Comparison of ENCODE assay signal across 8 cellular contexts in the genomic region with DNA sequence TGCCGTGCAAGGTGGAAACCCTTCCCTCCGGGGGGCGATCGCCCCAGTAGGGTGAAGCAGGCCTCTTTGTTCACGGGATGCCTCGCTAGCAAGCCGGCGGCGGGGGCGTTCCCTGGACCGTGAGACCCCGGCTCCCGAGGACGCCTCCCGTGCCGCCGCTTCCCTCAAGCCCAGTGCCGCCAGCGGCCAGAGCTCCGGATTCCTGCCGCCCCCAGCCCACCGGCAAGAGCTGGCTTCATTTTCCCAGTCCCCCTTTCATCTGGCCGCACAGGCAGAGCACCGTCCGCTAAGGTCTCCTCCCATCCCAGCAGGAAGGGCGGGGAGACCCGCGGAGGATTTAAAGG. TPM values are rescaled to one million over a fixed set of nuclear protein-coding genes. Genes with fewer than 3 reads are reported as not detected.
A peak's percentile ranks its signal among the peaks of the same experiment; 100 is the strongest.
DNase-seq lines count a peak whose midpoint lies in the region; ATAC-seq and TF ChIP-seq lines count a peak whose summit lies in the region.

No MANE protein-coding gene starts in this region.

- peak overlapping the region; percentile 90 for H2AFZ ChIP-seq in neuronal stem cell (ENCODE audit: low read length)

- H3K9ac ChIP-seq in neuronal stem cell (ENCODE audit: low read depth, low read length, poor library complexity) = peak overlapping the region; percentile 86

- H3K23ac ChIP-seq in neuronal stem cell (ENCODE audit: low read depth, low read length, poor library complexity) = peak overlapping the region; percentile 17

- H3K4me1 Mint-ChIP-seq in activated CD8-positive, alpha-beta T cell treated with anti-CD3 and anti-CD28 coated beads for 36 hours (ENCODE audit: low read depth) = peaks cover 60% of the 10 kb centered on the region
- H3K4me1 Mint-ChIP-seq in endothelial cell (ENCODE audit: unreplicated experiment) = peaks cover 81% of the 10 kb centered on the region

- H3K9me3 Mint-ChIP-seq in activated CD8-positive, alpha-beta T cell treated with anti-CD3 and anti-CD28 coated beads for 36 hours = peaks cover 2% of the 10 kb centered on the region
- no peaks in the 10 kb centered on the region for H3K9me3 Mint-ChIP-seq in endothelial cell (ENCODE audit: unreplicated experiment)

- WGBS in neuronal stem cell (ENCODE audit: extremely low coverage in 2 of 2, insufficient read length in 2 of 2, insufficient replicate concordance in 1 of 2), 2 donors = no CpG with 5 or more reads among the region's 28 CpGs

- H3K27me3 Mint-ChIP-seq in activated CD8-positive, alpha-beta T cell treated with anti-CD3 and anti-CD28 coated beads for 36 hours = peaks cover 11% of the 10 kb centered on the region
- peaks cover 17% of the 10 kb centered on the region for H3K27me3 Mint-ChIP-seq in endothelial cell (ENCODE audit: unreplicated experiment)

- H3K14ac ChIP-seq in neuronal stem cell (ENCODE audit: low read length) = peak overlapping the region; percentile 60

- H4K91ac ChIP-seq in neuronal stem cell (ENCODE audit: low read depth, low read length, poor library complexity) = peak overlapping the region; percentile 87

- no peak for TF ChIP-seq CTCF in HL-60 (IDR thresholded peaks at IDR 0.05; ENCODE audit: insufficient read depth, low read length)
- peak; percentile 33 for TF ChIP-seq CTCF in activated CD8-positive, alpha-beta T cell treated with anti-CD3 and anti-CD28 coated beads for 36 hours (IDR thresholded peaks at IDR 0.05)
- no peak for TF ChIP-seq CTCF in endothelial cell (IDR thresholded peaks at IDR 0.05; ENCODE audit: unreplicated experiment)

- H2BK5ac ChIP-seq in neuronal stem cell (ENCODE audit: low read length) = peak overlapping the region; percentile 91

- H3K4me3 Mint-ChIP-seq in activated CD8-positive, alpha-beta T cell treated with anti-CD3 and anti-CD28 coated beads for 36 hours = peak overlapping the region; percentile 73
- peak overlapping the region; percentile 93 for H3K4me3 Mint-ChIP-seq in endothelial cell (ENCODE audit: unreplicated experiment)

- peak in 3 of 4 experiments; percentile 13 to 14 (median 14) for DNase-seq in activated CD4-positive, CD25-positive, alpha-beta regulatory T cell (lab: John Stamatoyannopoulos, UW)
- DNase-seq in HL-60 (ENCODE audit: low read depth in 1 of 2, low spot score in 1 of 2) = no peak
- DNase-seq in activated CD8-positive, alpha-beta T cell treated with anti-CD3 and anti-CD28 coated beads for 36 hours = peak; percentile 61
- DNase-seq in endothelial cell (ENCODE audit: low spot score) = peak; percentile 59
- DNase-seq in neuronal stem cell (ENCODE audit: low spot score) = peak; percentile 85
- no peak for DNase-seq in SW480 (ENCODE audit: low spot score)
- DNase-seq in AML-193 (lab: John Stamatoyannopoulos, UW) = no peak

- H2BK15ac ChIP-seq in neuronal stem cell (ENCODE audit: low read length) = peak overlapping the region; percentile 50

- H3K27ac ChIP-seq in HL-60 (replicated peaks) (peak overlapping the region; percentile 46), neuronal stem cell (replicated peaks; ENCODE audit: low read length) (peak overlapping the region; percentile 95)

- POLR2A ChIA-PET in activated CD8-positive, alpha-beta T cell treated with anti-CD3 and anti-CD28 coated beads for 36 hours (lab: Charles Lee) = interaction anchor here (0.7 to 15.6 kb wide), 11 partner anchors 9 to 82 kb away, joined by 3 to 209 read pairs (median 5); a partner anchor contains a TSS

- no peak for ATAC-seq in activated CD4-positive, CD25-positive, alpha-beta regulatory T cell treated with anti-CD3 and anti-CD28 coated beads, Interleukin-2, amount 50 U/mL, for 24 hours
- ATAC-seq in activated CD8-positive, alpha-beta T cell treated with anti-CD3 and anti-CD28 coated beads for 36 hours = peak; percentile 14

- H3K27ac Mint-ChIP-seq in activated CD8-positive, alpha-beta T cell treated with anti-CD3 and anti-CD28 coated beads for 36 hours = peak overlapping the region; percentile 68
- peak overlapping the region; percentile 97 for H3K27ac Mint-ChIP-seq in endothelial cell (ENCODE audit: unreplicated experiment)

- peak overlapping the region; percentile 89 for H3K4me2 ChIP-seq in neuronal stem cell (ENCODE audit: insufficient read depth, low read length, poor library complexity, severe bottlenecking)

- H3K18ac ChIP-seq in neuronal stem cell (ENCODE audit: low read length) = peak overlapping the region; percentile 97

- H3K79me1 ChIP-seq in neuronal stem cell (ENCODE audit: low read depth, low read length) = no peaks in the 10 kb centered on the region

- no peaks in the 10 kb centered on the region for H3K9me3 ChIP-seq in neuronal stem cell (replicated peaks in 1 of 2; ENCODE audit: control insufficient read depth in 2 of 2, insufficient read depth in 1 of 2, low read depth in 1 of 2, low read length in 2 of 2)

- CTCF ChIA-PET in activated CD8-positive, alpha-beta T cell treated with anti-CD3 and anti-CD28 coated beads for 36 hours (lab: Charles Lee) = interaction anchor here (0.8 to 7.0 kb wide), 14 partner anchors 14 to 616 kb away, joined by 3 to 58 read pairs (median 4); no protein-coding TSS in a partner anchor

- peaks cover 37 to 40% of the 10 kb centered on the region in 2 donors for H3K4me1 ChIP-seq in neuronal stem cell (ENCODE audit: control insufficient read depth in 2 of 2, insufficient read depth in 1 of 2, low read depth in 1 of 2, low read length in 2 of 2)

- peaks cover 12% of the 10 kb centered on the region for H3K27me3 ChIP-seq in HL-60 (ENCODE audit: insufficient read depth, poor library complexity, severe bottlenecking)
- H3K27me3 ChIP-seq in neuronal stem cell (ENCODE audit: control insufficient read depth in 3 of 3, insufficient read depth in 3 of 3, low read depth in 1 of 3, low read length in 3 of 3) = no peaks in the 10 kb centered on the region

- intact Hi-C loops in activated CD8-positive, alpha-beta T cell treated with anti-CD3 and anti-CD28 coated beads for 36 hours (cut with micrococcal nuclease) = no loop called here

- H3K36me3 ChIP-seq in neuronal stem cell (replicated peaks in 1 of 2; ENCODE audit: control insufficient read depth in 2 of 2, insufficient read depth in 2 of 2, low read length in 2 of 2) = no peaks in the 10 kb centered on the region

- no peaks in the 10 kb centered on the region for H3K36me3 Mint-ChIP-seq in activated CD8-positive, alpha-beta T cell treated with anti-CD3 and anti-CD28 coated beads for 36 hours (ENCODE audit: low read depth)
- H3K36me3 Mint-ChIP-seq in endothelial cell (ENCODE audit: low read depth, unreplicated experiment) = peaks cover 11% of the 10 kb centered on the region

- H3K4me3 ChIP-seq in HL-60 (replicated peaks; ENCODE audit: insufficient read depth, low read length) (peak overlapping the region; percentile 49), neuronal stem cell (ENCODE audit: low read length in 2 of 2) (peak overlapping the region; percentile 63 to 85)

- no peak overlapping the region for H2BK12ac ChIP-seq in neuronal stem cell (ENCODE audit: low read length)

- H3K4ac ChIP-seq in neuronal stem cell (ENCODE audit: low read length) = no peak overlapping the region

- H2AK5ac ChIP-seq in neuronal stem cell (ENCODE audit: low read depth, low read length) = peak overlapping the region; percentile 35

- H2BK120ac ChIP-seq in neuronal stem cell (ENCODE audit: low read depth, low read length) = peak overlapping the region; percentile 61

- peak overlapping the region; percentile 76 for H4K8ac ChIP-seq in neuronal stem cell (ENCODE audit: low read depth, low read length)

RNA-seq across cellular contexts. Expression of a gene that starts 16.3 kb away (rescaled TPM):
- total RNA-seq in activated CD8-positive, alpha-beta T cell treated with anti-CD3 and anti-CD28 coated beads for 36 hours = 10 to 100 TPM; 39.8 to 41.3 TPM
- total RNA-seq in endothelial cell (ENCODE audit: unreplicated experiment) = 18.0 TPM
- polyA plus RNA-seq in neuronal stem cell (2013, experiment 1 of 2) = 11.5 TPM
- 11.4 TPM for polyA plus RNA-seq in neuronal stem cell (2013, experiment 2 of 2)

Comparison
In these comparisons a context has a peak if more than half of its experiments do, and no peak if none do; other contexts are left out.
1. DNase-seq: peak in activated CD4-positive, CD25-positive, alpha-beta regulatory T cell (3 of 4), activated CD8-positive, alpha-beta T cell treated with anti-CD3 and anti-CD28 coated beads for 36 hours (single experiment), endothelial cell (single experiment) and neuronal stem cell (single experiment); none in HL-60 (0 of 2), SW480 (single experiment) and AML-193 (0 of 2).